21 cellular contexts compared by ENCODE assay signal in genomic region chr2:8594731-8595427, GRCh38.
DNase-seq lines count a peak whose midpoint lies in the region; TF ChIP-seq lines count a peak whose summit lies in the region.
"Had no signal": no experiment of that assay in that cellular context is flagged by ENCODE, and none has a peak within 500 bp of the region (broad histone marks: within the 10 kb centered on the region; RNA-seq: fewer than 3 reads in every experiment).

No MANE protein-coding gene starts in this region.

- 44 to 47% methylated on average over 18 of the region's 18 CpGs for WGBS in GM23248 (ENCODE audit: low coverage in 1 of 2, low lambda C conversion rate in 2 of 2, missing lambda C conversion rate in 2 of 2), 2 experiments
- WGBS in ovary, 3 donors, result 20 to 27% (median 24%) methylated on average over 18 of the region's 18 CpGs

- H3K9me3 ChIP-seq in BLaER1 (no peaks in the 10 kb centered on the region), GM23248 (ENCODE audit: low read depth) (no peaks in the 10 kb centered on the region), ovary (no peaks in the 10 kb centered on the region)
- H3K9me3 ChIP-seq: breast epithelium, thoracic aorta had no signal

- peaks cover 6% of the 10 kb centered on the region for H3K27me3 Mint-ChIP-seq in dendritic cell treated with granulocyte-macrophage colony-stimulating factor and Interleukin-4, amounts not matched to agents 40 ng/mL and 50 ng/mL, for 4 days

- no peak overlapping the region for H3K4me3 Mint-ChIP-seq in dendritic cell treated with granulocyte-macrophage colony-stimulating factor and Interleukin-4, amounts not matched to agents 40 ng/mL and 50 ng/mL, for 4 days
- H3K4me3 Mint-ChIP-seq: CD8-positive, alpha-beta memory T cell; memory B cell; naive thymus-derived CD4-positive, alpha-beta T cell; T-cell had no signal

- H4K20me1 ChIP-seq in BLaER1 (no peaks in the 10 kb centered on the region), GM23248 (ENCODE audit: insufficient read depth) (no peaks in the 10 kb centered on the region)

- no peak for TF ChIP-seq EP300 in ovary (IDR thresholded peaks at IDR 0.05)

- DNase-seq in GM23248 (peak; percentile 53), ovary (peak; percentile 45 to 62 (median 59)), activated gamma-delta T cell (lab: John Stamatoyannopoulos, UW) (no peak), RPMI8226 (no peak), NCI-H526 (lab: John Stamatoyannopoulos, UW) (no peak)
- DNase-seq: CD8-positive, alpha-beta memory T cell; DMS79 treated with DMSO at 0.1 percent for 48 hours; hypothalamus; naive thymus-derived CD4-positive, alpha-beta T cell; NCI-H2029; NK-92 treated with Interleukin-12 subunit alpha and Interleukin-12 subunit beta, amount 100 ng/mL, for 24 hours; stimulated activated CD4-positive, alpha-beta T cell treated with anti-CD3 and anti-CD28 coated beads, Interleukin-12 subunit alpha, Interleukin-12 subunit beta, amount 100 ng/mL, for 4 hours; T-cell had no signal

- H3K4me1 ChIP-seq in BLaER1 (peaks cover 22% of the 10 kb centered on the region), GM23248 (ENCODE audit: insufficient read depth) (peaks cover 13% of the 10 kb centered on the region), ovary (ENCODE audit: insufficient read depth) (peaks cover 9% of the 10 kb centered on the region)
- H3K4me1 ChIP-seq: breast epithelium had no signal

- H2AFZ ChIP-seq in GM23248, result no peak overlapping the region

- H3K36me3 Mint-ChIP-seq in dendritic cell treated with granulocyte-macrophage colony-stimulating factor and Interleukin-4, amounts not matched to agents 40 ng/mL and 50 ng/mL, for 4 days (ENCODE audit: low read depth), result no peaks in the 10 kb centered on the region
- H3K36me3 Mint-ChIP-seq: activated naive CD4-positive, alpha-beta T cell treated with anti-CD3 and anti-CD28 coated beads, Interleukin-2, amount 50 U/mL, for 72 hours; CD8-positive, alpha-beta memory T cell; memory B cell; naive thymus-derived CD4-positive, alpha-beta T cell; T-cell had no signal

- H3K36me3 ChIP-seq in BLaER1 (no peaks in the 10 kb centered on the region), GM23248 (ENCODE audit: low read depth) (no peaks in the 10 kb centered on the region), ovary (no peaks in the 10 kb centered on the region)
- H3K36me3 ChIP-seq: breast epithelium, thoracic aorta had no signal

- no peak overlapping the region for H3K9ac ChIP-seq in BLaER1
- H3K9ac ChIP-seq in GM23248, result no peak overlapping the region

- H3K79me2 ChIP-seq in GM23248 (ENCODE audit: insufficient read depth), result no peaks in the 10 kb centered on the region

- no peak for TF ChIP-seq CTCF in ovary (IDR thresholded peaks at IDR 0.05)

- TF ChIP-seq POLR2A in ovary (IDR thresholded peaks at IDR 0.05), result no peak

- peak overlapping the region; percentile 17; the same call in 1 of the 2 replicates for H3K4me2 ChIP-seq in BLaER1
- peak overlapping the region; percentile 8 for H3K4me2 ChIP-seq in GM23248 (ENCODE audit: unreplicated experiment)

- peaks cover 34% of the 10 kb centered on the region for H3K4me1 Mint-ChIP-seq in dendritic cell treated with granulocyte-macrophage colony-stimulating factor and Interleukin-4, amounts not matched to agents 40 ng/mL and 50 ng/mL, for 4 days (ENCODE audit: low read depth)

- H3K9me3 Mint-ChIP-seq in dendritic cell treated with granulocyte-macrophage colony-stimulating factor and Interleukin-4, amounts not matched to agents 40 ng/mL and 50 ng/mL, for 4 days, result no peaks in the 10 kb centered on the region
- H3K9me3 Mint-ChIP-seq: activated naive CD4-positive, alpha-beta T cell treated with anti-CD3 and anti-CD28 coated beads, Interleukin-2, amount 50 U/mL, for 72 hours; CD8-positive, alpha-beta memory T cell; memory B cell; naive thymus-derived CD4-positive, alpha-beta T cell; T-cell had no signal

- H3K4me3 ChIP-seq in BLaER1 (no peak overlapping the region), GM23248 (no peak overlapping the region), ovary (no peak overlapping the region)
- H3K4me3 ChIP-seq: breast epithelium, dorsolateral prefrontal cortex, thoracic aorta had no signal

- H3K27ac ChIP-seq in BLaER1 (no peak overlapping the region), GM23248 (no peak overlapping the region), ovary (peak overlapping the region in 1 of 2 donors; percentile 46)
- H3K27ac ChIP-seq: breast epithelium, dorsolateral prefrontal cortex, epithelial cell of prostate, thoracic aorta had no signal

- no peaks in the 10 kb centered on the region for H3K9me2 ChIP-seq in GM23248 (ENCODE audit: insufficient read depth)

- H3K27ac Mint-ChIP-seq in dendritic cell treated with granulocyte-macrophage colony-stimulating factor and Interleukin-4, amounts not matched to agents 40 ng/mL and 50 ng/mL, for 4 days, result peak overlapping the region; percentile 26
- H3K27ac Mint-ChIP-seq: activated naive CD4-positive, alpha-beta T cell treated with anti-CD3 and anti-CD28 coated beads, Interleukin-2, amount 50 U/mL, for 72 hours; memory B cell; naive thymus-derived CD4-positive, alpha-beta T cell; T-cell had no signal

- H3K27me3 ChIP-seq in BLaER1 (no peaks in the 10 kb centered on the region), GM23248 (replicated peaks; ENCODE audit: insufficient read depth) (no peaks in the 10 kb centered on the region), ovary (no peaks in the 10 kb centered on the region)
- H3K27me3 ChIP-seq: breast epithelium, dorsolateral prefrontal cortex had no signal

- no peaks in the 10 kb centered on the region for H3F3A ChIP-seq in GM23248 (ENCODE audit: insufficient read depth)

- in situ Hi-C loops in GM23248 (cut with MboI), result no loop called here

- intact Hi-C loops in dendritic cell treated with granulocyte-macrophage colony-stimulating factor and Interleukin-4, amounts not matched to agents 40 ng/mL and 50 ng/mL, for 4 days (cut with micrococcal nuclease), result no loop called here
- intact Hi-C loops in ovary (cut with DNase I), result no loop called here

Comparison
In these comparisons a context has a peak if more than half of its experiments do, and no peak if none do; other contexts are left out.
1. DNase-seq: peak in GM23248 (single experiment) and ovary (5 of 5); none in activated gamma-delta T cell (single experiment), RPMI8226 (single experiment) and NCI-H526 (0 of 2).